In the genomic region with DNA sequence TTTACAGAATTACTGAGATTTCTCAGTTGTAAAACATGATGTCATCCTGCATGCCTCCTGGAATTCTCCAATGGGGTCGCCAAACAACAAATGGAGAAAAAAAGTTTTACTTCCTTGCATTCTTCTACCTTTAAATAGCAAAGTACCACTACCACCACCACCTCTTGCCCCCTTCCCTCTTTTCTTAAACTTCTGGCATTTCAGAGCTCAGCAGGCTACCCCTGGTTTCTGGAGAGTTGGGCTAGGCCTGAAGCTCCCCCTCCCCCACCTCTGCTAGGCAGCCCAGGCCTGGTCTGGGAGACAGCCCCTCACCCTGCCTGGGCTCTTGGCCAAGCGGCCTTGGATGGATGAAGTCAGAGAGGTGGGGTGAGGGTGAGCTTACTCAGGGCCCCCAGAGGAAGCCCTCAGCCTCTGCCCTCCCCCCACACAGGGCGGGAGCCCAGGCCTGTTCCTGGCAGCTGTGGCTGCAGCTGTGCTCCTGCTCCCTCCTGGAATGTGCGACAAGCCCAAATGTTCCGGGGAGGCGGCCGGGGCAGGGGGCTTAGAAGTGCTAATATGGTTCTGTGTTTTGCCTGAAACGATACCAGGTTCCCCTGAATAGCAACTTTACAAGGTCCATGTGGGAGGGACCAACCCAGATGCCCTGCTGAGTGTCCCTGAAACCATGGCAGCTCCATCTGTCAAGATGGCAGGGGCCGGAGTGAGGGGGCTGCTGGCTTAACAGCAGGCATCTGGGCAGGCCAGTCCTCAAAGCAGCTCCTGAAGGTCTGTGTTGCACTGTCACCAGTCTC, we compare ENCODE assay signal across 1 cellular context.
TF ChIP-seq lines count a peak whose summit lies in the region.

No MANE protein-coding gene starts in this region.

TF ChIP-seq in SK-N-SH treated with all-trans-retinoic acid at 6 μM for 48 hours, 23 proteins besides CTCF, POLR2A, EP300 and RAD21 (continued from another document):
- TF ChIP-seq, protein P1, sequence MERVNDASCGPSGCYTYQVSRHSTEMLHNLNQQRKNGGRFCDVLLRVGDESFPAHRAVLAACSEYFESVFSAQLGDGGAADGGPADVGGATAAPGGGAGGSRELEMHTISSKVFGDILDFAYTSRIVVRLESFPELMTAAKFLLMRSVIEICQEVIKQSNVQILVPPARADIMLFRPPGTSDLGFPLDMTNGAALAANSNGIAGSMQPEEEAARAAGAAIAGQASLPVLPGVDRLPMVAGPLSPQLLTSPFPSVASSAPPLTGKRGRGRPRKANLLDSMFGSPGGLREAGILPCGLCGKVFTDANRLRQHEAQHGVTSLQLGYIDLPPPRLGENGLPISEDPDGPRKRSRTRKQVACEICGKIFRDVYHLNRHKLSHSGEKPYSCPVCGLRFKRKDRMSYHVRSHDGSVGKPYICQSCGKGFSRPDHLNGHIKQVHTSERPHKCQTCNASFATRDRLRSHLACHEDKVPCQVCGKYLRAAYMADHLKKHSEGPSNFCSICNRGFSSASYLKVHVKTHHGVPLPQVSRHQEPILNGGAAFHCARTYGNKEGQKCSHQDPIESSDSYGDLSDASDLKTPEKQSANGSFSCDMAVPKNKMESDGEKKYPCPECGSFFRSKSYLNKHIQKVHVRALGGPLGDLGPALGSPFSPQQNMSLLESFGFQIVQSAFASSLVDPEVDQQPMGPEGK (CRISPR knock-in tag; IDR thresholded peaks at IDR 0.05; ENCODE audit: borderline replicate concordance) = peak; percentile 64; the same call in 1 of the 2 replicates
- TF ChIP-seq PPARA (CRISPR knock-in tag; IDR thresholded peaks at IDR 0.05; ENCODE audit: borderline replicate concordance) = no peak
- no peak for TF ChIP-seq ARNTL (CRISPR knock-in tag; IDR thresholded peaks at IDR 0.05; ENCODE audit: borderline replicate concordance, low read depth)
- no peak for TF ChIP-seq ZNF8 (CRISPR knock-in tag; IDR thresholded peaks at IDR 0.05)
- TF ChIP-seq TSHZ2 (CRISPR knock-in tag; IDR thresholded peaks at IDR 0.05) = peak; percentile 65
- no peak for TF ChIP-seq RARB (CRISPR knock-in tag; IDR thresholded peaks at IDR 0.05)
- 0 out of 2 replicates have a peak, but pooled peaks have one; percentile 46 for TF ChIP-seq CSDC2 (CRISPR knock-in tag; IDR thresholded peaks at IDR 0.05)
- TF ChIP-seq, protein P2, sequence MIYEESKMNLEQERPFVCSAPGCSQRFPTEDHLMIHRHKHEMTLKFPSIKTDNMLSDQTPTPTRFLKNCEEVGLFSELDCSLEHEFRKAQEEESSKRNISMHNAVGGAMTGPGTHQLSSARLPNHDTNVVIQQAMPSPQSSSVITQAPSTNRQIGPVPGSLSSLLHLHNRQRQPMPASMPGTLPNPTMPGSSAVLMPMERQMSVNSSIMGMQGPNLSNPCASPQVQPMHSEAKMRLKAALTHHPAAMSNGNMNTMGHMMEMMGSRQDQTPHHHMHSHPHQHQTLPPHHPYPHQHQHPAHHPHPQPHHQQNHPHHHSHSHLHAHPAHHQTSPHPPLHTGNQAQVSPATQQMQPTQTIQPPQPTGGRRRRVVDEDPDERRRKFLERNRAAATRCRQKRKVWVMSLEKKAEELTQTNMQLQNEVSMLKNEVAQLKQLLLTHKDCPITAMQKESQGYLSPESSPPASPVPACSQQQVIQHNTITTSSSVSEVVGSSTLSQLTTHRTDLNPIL (CRISPR knock-in tag; IDR thresholded peaks at IDR 0.05; ENCODE audit: low read depth) = peak; percentile 52; the same call in 1 of the 2 replicates
- TF ChIP-seq TOX (CRISPR knock-in tag; IDR thresholded peaks at IDR 0.05; ENCODE audit: borderline replicate concordance) = no peak
- TF ChIP-seq ZC3H10 (CRISPR knock-in tag; IDR thresholded peaks at IDR 0.05) = no peak
- no peak; the same call in 1 of the 2 replicates for TF ChIP-seq ZNF70 (CRISPR knock-in tag; IDR thresholded peaks at IDR 0.05)
- TF ChIP-seq ZNF565 (CRISPR knock-in tag; conservative IDR thresholded peaks at IDR 0.05; ENCODE audit: low read depth) = 0 out of 2 replicates have a peak, but pooled peaks have one; percentile 10
- TF ChIP-seq OSR1 (CRISPR knock-in tag; IDR thresholded peaks at IDR 0.05) = no peak
- no peak for TF ChIP-seq CSRNP3 (CRISPR knock-in tag; IDR thresholded peaks at IDR 0.05)
- TF ChIP-seq SNAI2 (CRISPR knock-in tag; IDR thresholded peaks at IDR 0.05) = 0 out of 2 replicates have a peak, but pooled peaks have one; percentile 17
- 0 out of 2 replicates have a peak, but pooled peaks have one; percentile 6 for TF ChIP-seq BACH2 (CRISPR knock-in tag; IDR thresholded peaks at IDR 0.05; ENCODE audit: borderline replicate concordance)
- peak; percentile 23; the same call in 1 of the 2 replicates for TF ChIP-seq GLIS3 (CRISPR knock-in tag; IDR thresholded peaks at IDR 0.05)
- peak; percentile 66; the same call in 1 of the 2 replicates for TF ChIP-seq TCF4 (CRISPR knock-in tag; IDR thresholded peaks at IDR 0.05; ENCODE audit: borderline replicate concordance)
- peak; percentile 14; the same call in 1 of the 2 replicates for TF ChIP-seq ISL1 (CRISPR knock-in tag; IDR thresholded peaks at IDR 0.05)
- TF ChIP-seq ESRRG (CRISPR knock-in tag; IDR thresholded peaks at IDR 0.05) = no peak
- peak; percentile 73; the same call in 1 of the 2 replicates for TF ChIP-seq ZFP3 (CRISPR knock-in tag; IDR thresholded peaks at IDR 0.05)
- no peak for TF ChIP-seq ZFP30 (CRISPR knock-in tag; IDR thresholded peaks at IDR 0.05)
